In genomic region chr2:13522096-13522495, GRCh38 we compare ENCODE assay signal across 16 cellular contexts.
DNase-seq lines count a peak whose midpoint lies in the region; ATAC-seq, FAIRE-seq and TF ChIP-seq lines count a peak whose summit lies in the region.
"Had no signal": no experiment of that assay in that cellular context is flagged by ENCODE, and none has a peak within 500 bp of the region (broad histone marks: within the 10 kb centered on the region; RNA-seq: fewer than 3 reads in every experiment).

No MANE protein-coding gene starts in this region.

- TF ChIP-seq RAD21 in GM12878 (IDR thresholded peaks at IDR 0.05; ENCODE audit: insufficient read depth, low read depth, low read length): no peak

- H3K4me2 ChIP-seq in KMS-11 (peak overlapping the region; percentile 88), GM12878 (ENCODE audit: control insufficient read depth, insufficient read depth) (peak overlapping the region; percentile 64)
- H3K4me2 ChIP-seq: BLaER1 had no signal

- POLR2A ChIA-PET in GM10248 (lab: Yijun Ruan, JAX) (no interaction called here), GM12878 (lab: Charles Lee) (interaction anchor here (0.6 to 1.4 kb wide), 5 partner anchors 23 to 134 kb away, joined by 3 to 4 read pairs (median 4); no protein-coding TSS in a partner anchor)

- TF ChIP-seq CTCF in GM10248 (IDR thresholded peaks at IDR 0.05; ENCODE audit: control extremely low read depth, extremely low read depth, low read depth, missing control alignments) (peak; percentile 5), KMS-11 (conservative IDR thresholded peaks at IDR 0.05; ENCODE audit: low read depth, low read length) (no peak), GM12878 (IDR thresholded peaks at IDR 0.05 in 2 of 3, conservative IDR thresholded peaks at IDR 0.05 in 1 of 3; ENCODE audit: control insufficient read depth in 2 of 3, extremely low read depth in 1 of 3, insufficient read depth in 1 of 3, low read depth in 3 of 3, low read length in 3 of 3) (no peak)

- H3K27ac ChIP-seq in KMS-11: peak overlapping the region; percentile 99
- H3K27ac ChIP-seq in GM12878 (ENCODE audit: control insufficient read depth, insufficient read depth): peak overlapping the region; percentile 97
- H3K27ac ChIP-seq: BLaER1, GM23248 had no signal

- WGBS in GM12878 (ENCODE audit: insufficient coverage, insufficient replicate concordance, low lambda C conversion rate, missing lambda C conversion rate): 23% methylated on average over 6 of the region's 6 CpGs

- H3K9ac ChIP-seq in KMS-11: peak overlapping the region; percentile 72
- 0 out of 2 replicates have a peak overlapping the region, but pooled peaks have one; percentile 77 for H3K9ac ChIP-seq in GM12878 (ENCODE audit: control insufficient read depth, insufficient read depth, low read length)
- H3K9ac ChIP-seq in mucosa of stomach (ENCODE audit: low read length): peak overlapping the region; percentile 85
- H3K9ac ChIP-seq: BLaER1, GM23248 had no signal

- H3K4me3 Mint-ChIP-seq in stimulated activated naive CD8-positive, alpha-beta T cell treated with anti-CD3 and anti-CD28 coated beads, Interleukin-15, amount 100 ng/mL, for 72 hours: no peak overlapping the region
- H3K4me3 Mint-ChIP-seq: CD8-positive, alpha-beta memory T cell had no signal

- BruUV-seq in GM12878 (replicated peaks; lab: Mats Ljungman, UMichigan): no TSS peak

- intact Hi-C loops in GM12878 (cut with micrococcal nuclease; ENCODE audit: unreplicated experiment): loop anchor here (2.0 to 5.0 kb wide), 3 partner anchors 17 to 330 kb away; no protein-coding TSS in a partner anchor

- H4K20me1 ChIP-seq in KMS-11 (ENCODE audit: insufficient read depth): no peaks in the 10 kb centered on the region
- H4K20me1 ChIP-seq in GM12878 (ENCODE audit: control insufficient read depth, insufficient read depth): no peaks in the 10 kb centered on the region
- H4K20me1 ChIP-seq: BLaER1 had no signal

- RAD21 ChIA-PET in GM12878 (lab: Charles Lee; ENCODE audit: unreplicated experiment): interaction anchor here (0.8 to 5.3 kb wide), 11 partner anchors 8 to 246 kb away, joined by 3 to 70 read pairs (median 3); no protein-coding TSS in a partner anchor

- H3K4me3 ChIP-seq in KMS-11 (IDR thresholded peaks at IDR 0.05; ENCODE audit: insufficient read depth, low read depth, low read length) (no peak overlapping the region), GM12878 (peak overlapping the region; percentile 45; the same call in 1 of the 2 replicates), mucosa of stomach (ENCODE audit: low read length) (peak overlapping the region; percentile 55)
- H3K4me3 ChIP-seq: BLaER1, GM23248 had no signal

- no peaks in the 10 kb centered on the region for H3K27me3 Mint-ChIP-seq in stimulated activated naive CD8-positive, alpha-beta T cell treated with anti-CD3 and anti-CD28 coated beads, Interleukin-15, amount 100 ng/mL, for 72 hours
- H3K27me3 Mint-ChIP-seq: CD8-positive, alpha-beta memory T cell had no signal

- H3K27ac Mint-ChIP-seq in stimulated activated naive CD8-positive, alpha-beta T cell treated with anti-CD3 and anti-CD28 coated beads, Interleukin-15, amount 100 ng/mL, for 72 hours: no peak overlapping the region
- H3K27ac Mint-ChIP-seq: CD8-positive, alpha-beta memory T cell had no signal

- H3K36me3 ChIP-seq in KMS-11 (ENCODE audit: insufficient read depth): no peaks in the 10 kb centered on the region
- no peaks in the 10 kb centered on the region for H3K36me3 ChIP-seq in GM12878 (ENCODE audit: control insufficient read depth in 2 of 2, insufficient read depth in 2 of 2, low read length in 1 of 2)
- H3K36me3 ChIP-seq in mucosa of stomach (ENCODE audit: control insufficient read depth, insufficient read depth, low read length): no peaks in the 10 kb centered on the region
- H3K36me3 ChIP-seq: BLaER1 had no signal

- no peaks in the 10 kb centered on the region for H3K27me3 ChIP-seq in KMS-11 (ENCODE audit: insufficient read depth, low read depth)
- no peaks in the 10 kb centered on the region for H3K27me3 ChIP-seq in GM12878 (replicated peaks in 1 of 2; ENCODE audit: control insufficient read depth in 2 of 2, insufficient read depth in 2 of 2, low read length in 1 of 2)
- no peaks in the 10 kb centered on the region for H3K27me3 ChIP-seq in mucosa of stomach (ENCODE audit: control insufficient read depth, insufficient read depth, low read length)
- H3K27me3 ChIP-seq: BLaER1 had no signal

- H3K9me3 Mint-ChIP-seq in stimulated activated naive CD8-positive, alpha-beta T cell treated with anti-CD3 and anti-CD28 coated beads, Interleukin-15, amount 100 ng/mL, for 72 hours: peaks cover 0 to 5% of the 10 kb centered on the region in 2 donors

- FAIRE-seq in GM12878 (lab: Jason Lieb, UNC): no peak

- DNase-seq in GM10248 (ENCODE audit: extremely low spot score) (no peak), GM12878 (ENCODE audit: low read depth, low spot score) (no peak), DMS53 (lab: John Stamatoyannopoulos, UW) (no peak), NCI-H510A (lab: John Stamatoyannopoulos, UW) (no peak)
- no peak for DNase-seq in stimulated activated naive CD8-positive, alpha-beta T cell treated with anti-CD3 and anti-CD28 coated beads, Interleukin-15, amount 100 ng/mL, for 72 hours
- DNase-seq: 8988T; AML-193; Caco-2; CD8-positive, alpha-beta memory T cell; GM23248; H7; IMR-90 had no signal

- H3K4me1 ChIP-seq in KMS-11 (ENCODE audit: low read depth, poor library complexity, severe bottlenecking) (peaks cover 78% of the 10 kb centered on the region), GM12878 (ENCODE audit: control insufficient read depth, insufficient read depth, low read length) (peaks cover 11% of the 10 kb centered on the region; the same call in 1 of the 2 replicates), mucosa of stomach (ENCODE audit: control insufficient read depth, insufficient read depth, low read length) (peaks cover 17% of the 10 kb centered on the region)
- H3K4me1 ChIP-seq: BLaER1 had no signal

- H3K9me3 ChIP-seq in GM12878 (replicated peaks; ENCODE audit: control insufficient read depth, insufficient read depth, low read length): no peaks in the 10 kb centered on the region; the same call in 1 of the 3 replicates
- H3K9me3 ChIP-seq in mucosa of stomach (ENCODE audit: control insufficient read depth, low read length): no peaks in the 10 kb centered on the region
- H3K9me3 ChIP-seq: BLaER1, Caco-2 had no signal

- ATAC-seq in GM12878: peak; percentile 11
- no peak for ATAC-seq in stimulated activated naive CD8-positive, alpha-beta T cell treated with anti-CD3 and anti-CD28 coated beads, Interleukin-15, amount 100 ng/mL, for 72 hours
- ATAC-seq in GM19452 (IDR thresholded peaks at IDR 0.05; ENCODE audit: unreplicated experiment): no peak

- CTCF ChIA-PET in GM10248 (lab: Yijun Ruan, JAX) (interaction anchor here (1.3 to 4.1 kb wide), 6 partner anchors 11 to 44 kb away, joined by 4 to 19 read pairs (median 6); no protein-coding TSS in a partner anchor), GM12878 (lab: Yijun Ruan, JAX) (interaction anchor here (0.8 to 2.2 kb wide), 5 partner anchors 11 to 234 kb away, joined by 4 to 8 read pairs (median 4); no protein-coding TSS in a partner anchor)

- H3K4me1 Mint-ChIP-seq in stimulated activated naive CD8-positive, alpha-beta T cell treated with anti-CD3 and anti-CD28 coated beads, Interleukin-15, amount 100 ng/mL, for 72 hours: no peaks in the 10 kb centered on the region
- H3K4me1 Mint-ChIP-seq: CD8-positive, alpha-beta memory T cell had no signal

- SMC1A ChIA-PET in GM12878 (lab: Charles Lee; ENCODE audit: uncharacterized antibody, unreplicated experiment): interaction anchor here (0.7 to 4.6 kb wide), 27 partner anchors 8 to 1444 kb away, joined by 3 to 48 read pairs (median 4); no protein-coding TSS in a partner anchor

- in situ Hi-C loops in GM12878 (cut with MboI): no loop called here

- peak overlapping the region; percentile 16; the same call in 1 of the 2 replicates for H2AFZ ChIP-seq in KMS-11 (ENCODE audit: low read depth)
- H2AFZ ChIP-seq in GM12878 (ENCODE audit: control insufficient read depth, low read depth, low read length): peak overlapping the region; percentile 62
- H2AFZ ChIP-seq: GM23248 had no signal

- H3K79me2 ChIP-seq in KMS-11 (ENCODE audit: insufficient read depth, low read depth) (no peaks in the 10 kb centered on the region), GM12878 (ENCODE audit: control insufficient read depth, insufficient read depth, low read length) (no peaks in the 10 kb centered on the region)

- TF ChIP-seq POLR2A in GM12878 (IDR thresholded peaks at IDR 0.05; ENCODE audit: low read depth, low read length): no peak

- no peak for TF ChIP-seq EP300 in GM12878 (IDR thresholded peaks at IDR 0.05; ENCODE audit: borderline replicate concordance in 1 of 2, control insufficient read depth in 1 of 2, low read depth in 2 of 2, low read length in 2 of 2)

TF ChIP-seq in GM12878, 131 proteins besides CTCF, POLR2A, EP300 and RAD21 (continues in another document):
- TF ChIP-seq RCOR1 (conservative IDR thresholded peaks at IDR 0.05; ENCODE audit: low read depth, low read length) (no peak), EZH2 (IDR thresholded peaks at IDR 0.05; ENCODE audit: borderline replicate concordance, control insufficient read depth, low read depth, low read length) (no peak), STAT1 (conservative IDR thresholded peaks at IDR 0.05) (no peak), HCFC1 (IDR thresholded peaks at IDR 0.05; ENCODE audit: low read length) (no peak), YY1 (IDR thresholded peaks at IDR 0.05; ENCODE audit: low read depth, low read length) (0 out of 2 replicates have a peak, but pooled peaks have one; percentile 6), BRCA1 (IDR thresholded peaks at IDR 0.05; ENCODE audit: low read depth, low read length) (no peak), KAT2A (conservative IDR thresholded peaks at IDR 0.05; ENCODE audit: control insufficient read depth, low read depth, low read length) (no peak), NRF1 (conservative IDR thresholded peaks at IDR 0.05; ENCODE audit: low read depth, low read length) (no peak), SMAD1 (IDR thresholded peaks at IDR 0.05; ENCODE audit: low read depth, partially characterized antibody) (no peak), NBN (IDR thresholded peaks at IDR 0.05) (peak; percentile 14; the same call in 1 of the 2 replicates), IRF4 (IDR thresholded peaks at IDR 0.05; ENCODE audit: low read depth, low read length) (no peak), MLLT1 (IDR thresholded peaks at IDR 0.05) (0 out of 2 replicates have a peak, but pooled peaks have one; percentile 36)
